In genomic region chr2:145572238-145572637, GRCh38 we compare ENCODE assay signal across 24 cellular contexts.
"Had no signal": no experiment of that assay in that cellular context is flagged by ENCODE, and none has a peak within 500 bp of the region (broad histone marks: within the 10 kb centered on the region; RNA-seq: fewer than 3 reads in every experiment).

No MANE protein-coding gene starts in this region.

- H3K4me1 ChIP-seq: gastrocnemius medialis, psoas muscle, stomach, thyroid gland had no signal

- H3K36me3 Mint-ChIP-seq: memory B cell, natural killer cell, type B pancreatic cell had no signal

- H3K9me3 ChIP-seq: gastrocnemius medialis, ovary, psoas muscle, stomach, thyroid gland had no signal

- ATAC-seq: esophagus mucosa, gastrocnemius medialis, left lobe of liver, natural killer cell, psoas muscle, right cardiac atrium had no signal

- H3K27ac Mint-ChIP-seq: endodermal cell, memory B cell, natural killer cell, type B pancreatic cell had no signal

- H3K27me3 Mint-ChIP-seq: memory B cell had no signal

- H3K4me3 ChIP-seq: gastrocnemius medialis, lung, ovary, psoas muscle, skin epidermis, stomach, thyroid gland had no signal

- H3K27ac ChIP-seq: epithelial cell of prostate, gastrocnemius medialis, ovary, psoas muscle, skin epidermis, stomach, thyroid gland had no signal

- H3K9me3 Mint-ChIP-seq: endodermal cell, memory B cell had no signal

- H3K36me3 ChIP-seq: gastrocnemius medialis, ovary, stomach, thyroid gland had no signal

- H3K4me1 Mint-ChIP-seq: endodermal cell, memory B cell, natural killer cell had no signal

- H3K4me3 Mint-ChIP-seq: endodermal cell, memory B cell, natural killer cell, type B pancreatic cell had no signal

- DNase-seq: effector CD8-positive, alpha-beta T cell; endodermal cell; foreskin fibroblast; gastrocnemius medialis; head of caudate nucleus; kidney; natural killer cell; occipital lobe; ovary; posterior cingulate gyrus; psoas muscle; right cardiac atrium; stimulated activated CD4-positive, alpha-beta T cell treated with anti-CD3 and anti-CD28 coated beads, Interleukin-15, amount 100 ng/mL, for 24 hours; stimulated activated CD4-positive, alpha-beta T cell treated with anti-CD3 and anti-CD28 coated beads, Interleukin-2, amount 100 ng/mL, for 48 hours; stimulated activated naive CD4-positive, alpha-beta T cell treated with Interleukin-2 at 50 U/mL for 16 hours; stomach; thyroid gland had no signal

- H3K27me3 ChIP-seq: gastrocnemius medialis, ovary, stomach, thyroid gland had no signal
